Comparison of ENCODE assay signal across 13 cellular contexts in genomic region chr6:21115111-21115510, GRCh38.
DNase-seq lines count a peak whose midpoint lies in the region; ATAC-seq and TF ChIP-seq lines count a peak whose summit lies in the region.
"Had no signal": no experiment of that assay in that cellular context is flagged by ENCODE, and none has a peak within 500 bp of the region (broad histone marks: within the 10 kb centered on the region; RNA-seq: fewer than 3 reads in every experiment).

No MANE protein-coding gene starts in this region.

- WGBS in thyroid gland, 2 donors: 11 to 16% methylated on average over 2 of the region's 2 CpGs

- DNase-seq in Right ventricle myocardium inferior (ENCODE audit: missing footprints) (no peak), cardiac septum (ENCODE audit: low spot score) (no peak), NCI-H69 (lab: John Stamatoyannopoulos, UW) (peak; percentile 32), foreskin fibroblast (peak; percentile 50 to 75), thyroid gland (peak; percentile 17 to 28), GDM1 (lab: John Stamatoyannopoulos, UW) (no peak)
- DNase-seq in stimulated activated CD4-positive, alpha-beta T cell treated with anti-CD3 and anti-CD28 coated beads, Interleukin-1b, Interleukin-23, amount 100 ng/mL, for 48 hours: no peak
- no peak for DNase-seq in activated CD4-positive, alpha-beta T cell treated with anti-CD3 and anti-CD28 coated beads, Interleukin-2, amount 50 U/mL, for 4 hours
- DNase-seq: effector CD4-positive, alpha-beta T cell; T-helper 2 cell had no signal

- H3K4me1 ChIP-seq in thyroid gland: peaks cover 0 to 17% of the 10 kb centered on the region in 2 donors

- TF ChIP-seq CTCF in foreskin fibroblast (IDR thresholded peaks at IDR 0.05; ENCODE audit: low read depth, low read length): no peak
- TF ChIP-seq CTCF in thyroid gland (IDR thresholded peaks at IDR 0.05): no peak

- no peaks in the 10 kb centered on the region for H3K27me3 ChIP-seq in thyroid gland

- ATAC-seq in Right ventricle myocardium inferior: peak; percentile 39
- ATAC-seq: A549; GM23338; stimulated activated memory B cell treated with anti-CD40 and anti-IgM and Interleukin-4, amounts not matched to agents 10 μg/mL and 1 μg/mL and 100 μg/mL, for 72 hours had no signal

- intact Hi-C loops in Right ventricle myocardium inferior (cut with DNase I): no loop called here
- intact Hi-C loops in cardiac septum (cut with DNase I): no loop called here
- intact Hi-C loops in thyroid gland (cut with DNase I): no loop called here

- H3K4me3 ChIP-seq in foreskin fibroblast (ENCODE audit: low read depth in 1 of 2, low read length in 2 of 2): no peak overlapping the region
- H3K4me3 ChIP-seq in thyroid gland (replicated peaks in 1 of 3): no peak overlapping the region
- H3K4me3 ChIP-seq: A549, GM23338 had no signal

- no peak overlapping the region for H3K27ac ChIP-seq in thyroid gland
- H3K27ac ChIP-seq: A549 had no signal

- no peak for TF ChIP-seq POLR2A in thyroid gland (IDR thresholded peaks at IDR 0.05)

- no peaks in the 10 kb centered on the region for H3K36me3 ChIP-seq in thyroid gland

- H3K9me3 ChIP-seq in thyroid gland: no peaks in the 10 kb centered on the region
- H3K9me3 ChIP-seq: A549 had no signal

Comparison
In these comparisons a context has a peak if more than half of its experiments do, and no peak if none do; other contexts are left out.
1. DNase-seq: peak in NCI-H69 (single experiment), foreskin fibroblast (2 of 2) and thyroid gland (2 of 2); none in Right ventricle myocardium inferior (single experiment), cardiac septum (single experiment), GDM1 (single experiment), stimulated activated CD4-positive, alpha-beta T cell treated with anti-CD3 and anti-CD28 coated beads, Interleukin-1b, Interleukin-23, amount 100 ng/mL, for 48 hours (single experiment) and activated CD4-positive, alpha-beta T cell treated with anti-CD3 and anti-CD28 coated beads, Interleukin-2, amount 50 U/mL, for 4 hours (0 of 2).